In genomic region chr9:19379283-19379682, GRCh38 we compare ENCODE assay signal across 8 cellular contexts. TPM values are rescaled to one million over a fixed set of nuclear protein-coding genes. Genes with fewer than 3 reads are reported as not detected.
DNase-seq lines count a peak whose midpoint lies in the region; TF ChIP-seq lines count a peak whose summit lies in the region.

No MANE protein-coding gene starts in this region.

- H2AFZ ChIP-seq in parathyroid adenoma = peak overlapping the region; percentile 95

- no peaks in the 10 kb centered on the region for H3K4me1 ChIP-seq in SJCRH30
- H3K4me1 ChIP-seq in parathyroid adenoma = no peaks in the 10 kb centered on the region

- H3K4me3 ChIP-seq in GM08714 (ENCODE audit: low read length) = peak overlapping the region; percentile 100
- H3K4me3 ChIP-seq in SJCRH30 = peak overlapping the region; percentile 77
- H3K4me3 ChIP-seq in parathyroid adenoma (ENCODE audit: low read depth, low read length) = peak overlapping the region; percentile 81

- DNase-seq in SJCRH30 (no peak), erythroblast (lab: John Stamatoyannopoulos, UW) (peak; percentile 58 to 69), DMS153 treated with DMSO at 0.1 percent for 48 hours (lab: John Stamatoyannopoulos, UW; ENCODE audit: unreplicated experiment) (no peak), NK-92 (lab: John Stamatoyannopoulos, UW; ENCODE audit: unreplicated experiment) (no peak), NCI-H510A (lab: John Stamatoyannopoulos, UW) (no peak), posterior vena cava (ENCODE audit: low spot score) (no peak)

- H3K79me2 ChIP-seq in parathyroid adenoma = no peaks in the 10 kb centered on the region

- TF ChIP-seq CTCF in parathyroid adenoma (IDR thresholded peaks at IDR 0.05) = no peak

- H3K36me3 ChIP-seq in SJCRH30 (peaks cover 53% of the 10 kb centered on the region), parathyroid adenoma (ENCODE audit: control insufficient read depth, insufficient read depth, low read length) (no peaks in the 10 kb centered on the region)

- H3K9ac ChIP-seq in parathyroid adenoma = peak overlapping the region; percentile 59

- intact Hi-C loops in posterior vena cava (cut with DNase I) = no loop called here

- H3K9me3 ChIP-seq in SJCRH30 (replicated peaks) (no peaks in the 10 kb centered on the region), parathyroid adenoma (ENCODE audit: control insufficient read depth, low read length) (no peaks in the 10 kb centered on the region)

- TF ChIP-seq POLR2A in erythroblast (IDR thresholded peaks at IDR 0.05; ENCODE audit: low read length) = no peak

- H3K4me2 ChIP-seq in parathyroid adenoma (ENCODE audit: low read length) = peak overlapping the region; percentile 72

- H3K27ac ChIP-seq in SJCRH30 = peak overlapping the region; percentile 87
- H3K27ac ChIP-seq in parathyroid adenoma = peak overlapping the region; percentile 79

- H3K27me3 ChIP-seq in SJCRH30 = no peaks in the 10 kb centered on the region
- no peaks in the 10 kb centered on the region for H3K27me3 ChIP-seq in parathyroid adenoma (ENCODE audit: control insufficient read depth, insufficient read depth, low read length)

RNA-seq across cellular contexts. Expression of gene RPS6, which starts 0.8 kb away (rescaled TPM):
- total RNA-seq in SJCRH30 (2014; rRNA removed; shearing (Covaris generic)) = 3,128 and 3,464 TPM in 2 replicates
- total RNA-seq in posterior vena cava = 1,000 to 10,000 TPM; 1,572 to 1,582 TPM

RNA-seq across cellular contexts. Expression of gene ACER2, which starts 29.5 kb away (rescaled TPM):
- 0.43 and 0.58 TPM in 2 replicates for total RNA-seq in SJCRH30 (2014; rRNA removed; shearing (Covaris generic))
- 1 to 10 TPM; 3.5 TPM for total RNA-seq in posterior vena cava

Comparison
In these comparisons a context has a peak if more than half of its experiments do, and no peak if none do; other contexts are left out.
1. DNase-seq: peak in erythroblast (2 of 2); none in SJCRH30 (0 of 2), DMS153 treated with DMSO at 0.1 percent for 48 hours (single experiment), NK-92 (single experiment), NCI-H510A (single experiment) and posterior vena cava (single experiment).
2. Peak in every context shown above with its lines, with median percentiles within 50 percentile points of each other: H3K4me3 ChIP-seq.